Comparison of ENCODE assay signal across 8 cellular contexts in genomic region chr14:105168496-105168978, GRCh38. TPM values are rescaled to one million over a fixed set of nuclear protein-coding genes. Genes with fewer than 3 reads are reported as not detected.
A peak's percentile ranks its signal among the peaks of the same experiment; 100 is the strongest.
DNase-seq lines count a peak whose midpoint lies in the region; ATAC-seq and TF ChIP-seq lines count a peak whose summit lies in the region.

TSS of gene JAG2 (minus strand) at chr14:105168776. CDS start at chr14:105168420, 356 bp downstream.

- H3K9me2 ChIP-seq in neural cell (ENCODE audit: insufficient read depth, low read length): no peaks in the 10 kb centered on the region

- peaks cover 11% of the 10 kb centered on the region for H3K4me1 Mint-ChIP-seq in activated T-cell treated with anti-CD3 and anti-CD28 coated beads, Interleukin-2, amount 50 U/mL, for 24 hours (ENCODE audit: low read depth)

- H3K4me3 ChIP-seq in esophagus (ENCODE audit: low read depth in 1 of 2, low read length in 2 of 2) (peak within 1 kb of the TSS; percentile 54), neural cell (ENCODE audit: low read length) (peak within 1 kb of the TSS; percentile 78), tibial artery (peak within 1 kb of the TSS; percentile 32 to 51)

- no peak for TF ChIP-seq EP300 in neural cell (conservative IDR thresholded peaks at IDR 0.05; ENCODE audit: poor library complexity, severe bottlenecking)

- H3K27ac Mint-ChIP-seq in activated T-cell treated with anti-CD3 and anti-CD28 coated beads, Interleukin-2, amount 50 U/mL, for 24 hours: no peak within 1 kb of the TSS

- peak within 1 kb of the TSS; percentile 47 to 62 for H3K27ac ChIP-seq in esophagus (ENCODE audit: low read depth in 2 of 2, low read length in 1 of 2)
- no peak within 1 kb of the TSS for H3K27ac ChIP-seq in neural cell (ENCODE audit: low read length)
- no peak within 1 kb of the TSS for H3K27ac ChIP-seq in tibial artery

- H3K4me2 ChIP-seq in neural cell (ENCODE audit: low read length): no peak within 1 kb of the TSS

- no peaks in the 10 kb centered on the region for H3K36me3 ChIP-seq in esophagus (ENCODE audit: control insufficient read depth in 2 of 2, insufficient read depth in 2 of 2, low read length in 1 of 2)
- H3K36me3 ChIP-seq in neural cell (ENCODE audit: insufficient read depth, low read length): no peaks in the 10 kb centered on the region
- no peaks in the 10 kb centered on the region for H3K36me3 ChIP-seq in tibial artery

- intact Hi-C loops in tibial artery (cut with DNase I; ENCODE audit: low total_unique reads): loop anchor here (10.0 kb wide), 1 partner anchor 74 kb away; no protein-coding TSS in a partner anchor

- no peaks in the 10 kb centered on the region for H3K36me3 Mint-ChIP-seq in activated T-cell treated with anti-CD3 and anti-CD28 coated beads, Interleukin-2, amount 50 U/mL, for 24 hours (ENCODE audit: low read depth)

- in situ Hi-C loops in GM13977 (cut with MboI; ENCODE audit: low pct_unique_long_range_greater_than_20kb, low sequenced_read_pairs, unreplicated experiment): no loop called here

- peaks cover 35% of the 10 kb centered on the region for H3K27me3 Mint-ChIP-seq in activated T-cell treated with anti-CD3 and anti-CD28 coated beads, Interleukin-2, amount 50 U/mL, for 24 hours

- DNase-seq in GM13977 (ENCODE audit: low spot score) (peak; percentile 84), NCI-H2227 treated with DMSO at 0.1 percent for 48 hours (lab: John Stamatoyannopoulos, UW) (peak; percentile 24), tibial artery (no peak)
- peak; percentile 74 for DNase-seq in activated T-cell treated with anti-CD3 and anti-CD28 coated beads, Interleukin-2, amount 50 U/mL, for 24 hours

- TF ChIP-seq CTCF in GM13977 (IDR thresholded peaks at IDR 0.05; ENCODE audit: extremely low read depth, insufficient read depth, missing control alignments) (no peak), neural cell (IDR thresholded peaks at IDR 0.05; ENCODE audit: poor library complexity, severe bottlenecking) (no peak), tibial artery (IDR thresholded peaks at IDR 0.05) (no peak)

- no peaks in the 10 kb centered on the region for H4K20me1 ChIP-seq in neural cell (ENCODE audit: insufficient read depth)

- WGBS in esophagus, 2 donors: 1 to 2% methylated on average over 52 to 84 of the region's 84 CpGs

- H3K9ac ChIP-seq in neural cell (ENCODE audit: low read length): peak within 1 kb of the TSS; percentile 66

- no peaks in the 10 kb centered on the region for H3K9me3 Mint-ChIP-seq in activated T-cell treated with anti-CD3 and anti-CD28 coated beads, Interleukin-2, amount 50 U/mL, for 24 hours

- H3K4me1 ChIP-seq in esophagus (ENCODE audit: control insufficient read depth in 2 of 2, insufficient read depth in 2 of 2, low read length in 1 of 2) (peaks cover 15 to 35% of the 10 kb centered on the region in 2 donors), tibial artery (peaks cover 0 to 31% (median 31%) of the 10 kb centered on the region in 4 donors)

- TF ChIP-seq RAD21 in neural cell (conservative IDR thresholded peaks at IDR 0.05): no peak

- H3K79me2 ChIP-seq in neural cell (replicated peaks; ENCODE audit: insufficient read depth, low read length): no peaks in the 10 kb centered on the region

- ATAC-seq in GM21717 (IDR thresholded peaks at IDR 0.05; ENCODE audit: unreplicated experiment): no peak
- no peak for ATAC-seq in GM21528 (IDR thresholded peaks at IDR 0.05; ENCODE audit: low FRiP score, unreplicated experiment)

- no peak within 1 kb of the TSS for H2AFZ ChIP-seq in neural cell (ENCODE audit: low read depth, low read length)

- H3K4me3 Mint-ChIP-seq in activated T-cell treated with anti-CD3 and anti-CD28 coated beads, Interleukin-2, amount 50 U/mL, for 24 hours: peak within 1 kb of the TSS; percentile 61

- H3K9me3 ChIP-seq in esophagus (ENCODE audit: control insufficient read depth in 2 of 2, insufficient read depth in 1 of 2, low read depth in 1 of 2, low read length in 1 of 2) (peaks cover 0 to 2% of the 10 kb centered on the region in 2 donors), neural cell (ENCODE audit: low read length) (no peaks in the 10 kb centered on the region), tibial artery (no peaks in the 10 kb centered on the region)

- no peaks in the 10 kb centered on the region for H3K27me3 ChIP-seq in esophagus (ENCODE audit: control insufficient read depth in 1 of 2, insufficient read depth in 2 of 2, low read length in 2 of 2)
- peaks cover 5% of the 10 kb centered on the region for H3K27me3 ChIP-seq in neural cell (ENCODE audit: insufficient read depth, low read depth, low read length)
- H3K27me3 ChIP-seq in tibial artery: peaks cover 0 to 60% of the 10 kb centered on the region in 2 donors

- H3F3A ChIP-seq in neural cell (ENCODE audit: insufficient read depth, low read length, poor library complexity, severe bottlenecking): no peaks in the 10 kb centered on the region

TF ChIP-seq in neural cell, 6 proteins besides CTCF, POLR2A, EP300 and RAD21:
- no peak for TF ChIP-seq TAF1 (IDR thresholded peaks at IDR 0.05; ENCODE audit: low read depth)
- peak; percentile 55 for TF ChIP-seq POLR2AphosphoS5 (IDR thresholded peaks at IDR 0.05)

RNA-seq across cellular contexts. Expression of gene JAG2, which starts in this region (rescaled TPM):
- 10 to 100 TPM; 18.7 to 32.4 TPM for polyA plus RNA-seq in esophagus
- 20.3 and 31.5 TPM in 2 replicates for polyA plus RNA-seq in neural cell
- 14.9 and 24.8 TPM in 2 replicates for polyA minus RNA-seq in neural cell

Comparison
In these comparisons a context has a peak if more than half of its experiments do, and no peak if none do; other contexts are left out.
1. DNase-seq: peak in GM13977 (single experiment), NCI-H2227 treated with DMSO at 0.1 percent for 48 hours (single experiment) and activated T-cell treated with anti-CD3 and anti-CD28 coated beads, Interleukin-2, amount 50 U/mL, for 24 hours (single experiment); none in tibial artery (0 of 2).
2. H3K27ac ChIP-seq: peak in esophagus (2 of 2); none in neural cell (single experiment) and tibial artery (0 of 2).
3. Peak in every context shown above with its lines, with median percentiles within 50 percentile points of each other: H3K4me3 ChIP-seq.